ENCODE assay signal across 14 cellular contexts in genomic region chr10:4066581-4067403, GRCh38.
DNase-seq lines count a peak whose midpoint lies in the region; ATAC-seq and TF ChIP-seq lines count a peak whose summit lies in the region.
"Had no signal": no experiment of that assay in that cellular context is flagged by ENCODE, and none has a peak within 500 bp of the region (broad histone marks: within the 10 kb centered on the region; RNA-seq: fewer than 3 reads in every experiment).

No MANE protein-coding gene starts in this region.

- intact Hi-C loops in vagina (cut with DNase I): no loop called here

- H3K4me3 ChIP-seq in coronary artery: no peak overlapping the region
- no peak overlapping the region for H3K4me3 ChIP-seq in vagina
- H3K4me3 ChIP-seq: uterus had no signal

- H3K4me1 ChIP-seq in vagina: peaks cover 46% of the 10 kb centered on the region
- H3K4me1 ChIP-seq: parathyroid adenoma, uterus had no signal

- H3K27ac ChIP-seq in coronary artery (peak overlapping the region; percentile 7 to 79), vagina (peak overlapping the region; percentile 51)
- H3K27ac ChIP-seq: HL-60, parathyroid adenoma, uterus had no signal

- ATAC-seq in HG03135 (IDR thresholded peaks at IDR 0.05; ENCODE audit: unreplicated experiment) (peak; percentile 31), GM21576 (IDR thresholded peaks at IDR 0.05; ENCODE audit: unreplicated experiment) (no peak), left lobe of liver (no peak), HG03521 (IDR thresholded peaks at IDR 0.05; ENCODE audit: unreplicated experiment) (no peak)

- no peaks in the 10 kb centered on the region for H3K9me3 ChIP-seq in vagina
- H3K9me3 ChIP-seq: uterus had no signal

- no peak for TF ChIP-seq POLR2A in vagina (IDR thresholded peaks at IDR 0.05)

- no peak for TF ChIP-seq CTCF in coronary artery (IDR thresholded peaks at IDR 0.05)
- no peak for TF ChIP-seq CTCF in vagina (IDR thresholded peaks at IDR 0.05)

- H3K36me3 ChIP-seq in vagina: no peaks in the 10 kb centered on the region
- H3K36me3 ChIP-seq: uterus had no signal

- no peaks in the 10 kb centered on the region for H3K27me3 ChIP-seq in vagina
- H3K27me3 ChIP-seq: uterus had no signal

- DNase-seq in stimulated activated CD4-positive, alpha-beta T cell treated with anti-CD3 and anti-CD28 coated beads, Interleukin-4, amount 100 ng/mL, for 24 hours: peak; percentile 12
- no peak for DNase-seq in stimulated activated CD4-positive, alpha-beta T cell treated with anti-CD3 and anti-CD28 coated beads, Interleukin-2, amount 100 ng/mL, for 48 hours
- DNase-seq in coronary artery (ENCODE audit: low spot score) (no peak), vagina (ENCODE audit: extremely low spot score in 2 of 2) (peak in 1 of 2 donors; percentile 81), left lobe of liver (ENCODE audit: low spot score) (no peak)
- DNase-seq: erythroblast, NCI-H187, NCI-H69, uterus had no signal
